10 cellular contexts compared by ENCODE assay signal in genomic region chr4:109994415-109994827, GRCh38.
A peak's percentile ranks its signal among the peaks of the same experiment; 100 is the strongest.
DNase-seq lines count a peak whose midpoint lies in the region; ATAC-seq and TF ChIP-seq lines count a peak whose summit lies in the region.
"Had no signal": no experiment of that assay in that cellular context is flagged by ENCODE, and none has a peak within 500 bp of the region (broad histone marks: within the 10 kb centered on the region; RNA-seq: fewer than 3 reads in every experiment).

No MANE protein-coding gene starts in this region.

- H3K36me3 ChIP-seq in GM06990 (ENCODE audit: control insufficient read depth, insufficient read depth, low read length) (no peaks in the 10 kb centered on the region), transverse colon (no peaks in the 10 kb centered on the region), gastroesophageal sphincter (no peaks in the 10 kb centered on the region)
- H3K36me3 ChIP-seq: BE2C, WERI-Rb-1 had no signal

- DNase-seq in GM06990 (ENCODE audit: extremely low read depth, insufficient read length): peak; percentile 62
- peak; percentile 34 to 95 for DNase-seq in NOMO-1 (lab: John Stamatoyannopoulos, UW; ENCODE audit: unreplicated experiment in 2 of 2)
- no peak for DNase-seq in transverse colon
- DNase-seq in NCI-H1436 treated with DMSO at 0.1 percent for 48 hours (lab: John Stamatoyannopoulos, UW): no peak
- no peak for DNase-seq in NCI-H2081 (lab: John Stamatoyannopoulos, UW)
- DNase-seq: BE2C, WERI-Rb-1 had no signal

- no peak for TF ChIP-seq CTCF in GM06990 (IDR thresholded peaks at IDR 0.05; ENCODE audit: insufficient read depth, low read length, poor library complexity, severe bottlenecking)
- no peak for TF ChIP-seq CTCF in transverse colon (IDR thresholded peaks at IDR 0.05)
- TF ChIP-seq CTCF in gastroesophageal sphincter (IDR thresholded peaks at IDR 0.05): no peak

- H3K27ac ChIP-seq in transverse colon (no peak overlapping the region), gastroesophageal sphincter (no peak overlapping the region)
- H3K27ac ChIP-seq: WERI-Rb-1 had no signal

- ATAC-seq in GM19351 (IDR thresholded peaks at IDR 0.05; ENCODE audit: unreplicated experiment) (peak; percentile 54), HG02970 (IDR thresholded peaks at IDR 0.05; ENCODE audit: low FRiP score, unreplicated experiment) (peak; percentile 73), gastroesophageal sphincter (no peak)

- TF ChIP-seq POLR2A in transverse colon (IDR thresholded peaks at IDR 0.05): no peak
- TF ChIP-seq POLR2A in gastroesophageal sphincter (IDR thresholded peaks at IDR 0.05): no peak

- H3K4me1 ChIP-seq in transverse colon (peaks cover 0 to 5% (median 0%) of the 10 kb centered on the region in 4 donors), gastroesophageal sphincter (no peaks in the 10 kb centered on the region)
- H3K4me1 ChIP-seq: BE2C had no signal

- 20 to 46% methylated on average over 2 to 4 of the region's 4 CpGs for WGBS in transverse colon (ENCODE audit: low coverage in 1 of 2), 2 donors
- WGBS in gastroesophageal sphincter (ENCODE audit: low coverage in 1 of 2), 2 donors: 63 to 82% methylated on average over 3 to 4 of the region's 4 CpGs

- H3K27me3 ChIP-seq in GM06990 (replicated peaks; ENCODE audit: control insufficient read depth, insufficient read depth, low read length) (no peaks in the 10 kb centered on the region), transverse colon (no peaks in the 10 kb centered on the region), gastroesophageal sphincter (no peaks in the 10 kb centered on the region)

- H3K9me3 ChIP-seq in transverse colon: no peaks in the 10 kb centered on the region
- H3K9me3 ChIP-seq in gastroesophageal sphincter: no peaks in the 10 kb centered on the region
- H3K9me3 ChIP-seq: BE2C had no signal

- in situ Hi-C loops in transverse colon (cut with MboI; ENCODE audit: low pct_ligation_motif_present in 1 of 4, low pct_unique_long_range_greater_than_20kb in 1 of 4, low sequenced_read_pairs in 3 of 4): no loop called here

- intact Hi-C loops in transverse colon (cut with DNase I; ENCODE audit: low total_unique reads): no loop called here

- no peak for TF ChIP-seq EP300 in transverse colon (IDR thresholded peaks at IDR 0.05; ENCODE audit: low read depth)
- TF ChIP-seq EP300 in gastroesophageal sphincter (IDR thresholded peaks at IDR 0.05): no peak

- H3K4me3 ChIP-seq in GM06990 (replicated peaks; ENCODE audit: low read depth, low read length) (no peak overlapping the region; the same call in 1 of the 2 replicates), transverse colon (no peak overlapping the region), gastroesophageal sphincter (no peak overlapping the region)

Comparison
In these comparisons a context has a peak if more than half of its experiments do, and no peak if none do; other contexts are left out.
1. DNase-seq: peak in GM06990 (single experiment) and NOMO-1 (2 of 2); none in transverse colon (single experiment), NCI-H1436 treated with DMSO at 0.1 percent for 48 hours (single experiment) and NCI-H2081 (0 of 2).